In the genomic region with DNA sequence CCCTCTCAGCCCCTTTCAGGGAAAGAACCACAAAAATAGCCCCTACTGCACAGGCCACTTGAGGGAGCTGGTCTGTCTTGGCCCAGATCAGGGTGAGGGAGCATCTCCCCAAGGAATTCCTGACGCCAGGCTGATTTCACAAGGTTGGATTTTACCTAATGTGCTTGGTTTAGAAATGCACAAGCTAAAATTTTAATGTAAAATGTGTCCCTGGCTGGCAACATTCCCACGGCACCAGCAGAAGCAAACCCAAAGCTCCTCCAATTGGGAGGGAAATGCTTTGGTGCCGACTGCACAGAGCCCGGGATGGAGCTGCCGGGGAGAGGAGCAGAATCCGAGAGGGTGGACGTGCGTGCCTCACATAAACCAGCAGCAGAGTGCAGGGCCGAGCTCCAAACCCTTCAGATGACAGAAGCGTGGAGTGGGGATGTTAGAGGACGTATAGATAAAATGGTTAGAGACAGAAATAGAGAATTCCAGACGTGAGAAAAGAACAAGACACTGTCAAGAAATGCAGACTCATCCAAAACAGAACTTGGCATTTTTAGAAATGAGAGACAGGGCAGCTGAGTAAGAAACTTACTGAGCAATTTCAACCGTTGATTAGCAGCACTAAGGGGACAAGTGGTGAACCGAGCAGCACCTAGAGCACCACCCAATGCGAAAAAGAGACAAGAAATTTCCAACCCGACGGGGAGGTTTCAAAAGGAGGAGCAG, we compare ENCODE assay signal across 1 cellular context.
TF ChIP-seq lines count a peak whose summit lies in the region.

No MANE protein-coding gene starts in this region.

TF ChIP-seq in IMR-90, 13 proteins besides CTCF, POLR2A, EP300 and RAD21:
- TF ChIP-seq BHLHE40 (IDR thresholded peaks at IDR 0.05; ENCODE audit: low read depth, low read length) = no peak
- TF ChIP-seq CEBPB (IDR thresholded peaks at IDR 0.05; ENCODE audit: low read depth, low read length) = no peak
- no peak for TF ChIP-seq FOS (IDR thresholded peaks at IDR 0.05; ENCODE audit: low read depth, low read length)
- TF ChIP-seq ELK1 (IDR thresholded peaks at IDR 0.05; ENCODE audit: borderline replicate concordance, low read depth, low read length) = no peak
- no peak for TF ChIP-seq MXI1 (IDR thresholded peaks at IDR 0.05; ENCODE audit: borderline replicate concordance, low read depth, low read length)
- TF ChIP-seq RFX5 (IDR thresholded peaks at IDR 0.05; ENCODE audit: low read depth, low read length) = no peak
- no peak for TF ChIP-seq SMC3 (IDR thresholded peaks at IDR 0.05; ENCODE audit: low read depth, low read length)
- no peak for TF ChIP-seq RCOR1 (IDR thresholded peaks at IDR 0.05; ENCODE audit: insufficient replicate concordance, low read length)
- no peak for TF ChIP-seq MAZ (IDR thresholded peaks at IDR 0.05; ENCODE audit: borderline replicate concordance, low read depth, low read length)
- TF ChIP-seq CHD1 (IDR thresholded peaks at IDR 0.05; ENCODE audit: low read depth, low read length) = no peak
- TF ChIP-seq MAFK (IDR thresholded peaks at IDR 0.05; ENCODE audit: low read depth, low read length) = no peak
- no peak for TF ChIP-seq NFE2L2 (IDR thresholded peaks at IDR 0.05; ENCODE audit: low read depth, low read length)
- TF ChIP-seq USF2 (IDR thresholded peaks at IDR 0.05; ENCODE audit: low read depth, low read length) = no peak
